Comparison of ENCODE assay signal across 10 cellular contexts in the genomic region with DNA sequence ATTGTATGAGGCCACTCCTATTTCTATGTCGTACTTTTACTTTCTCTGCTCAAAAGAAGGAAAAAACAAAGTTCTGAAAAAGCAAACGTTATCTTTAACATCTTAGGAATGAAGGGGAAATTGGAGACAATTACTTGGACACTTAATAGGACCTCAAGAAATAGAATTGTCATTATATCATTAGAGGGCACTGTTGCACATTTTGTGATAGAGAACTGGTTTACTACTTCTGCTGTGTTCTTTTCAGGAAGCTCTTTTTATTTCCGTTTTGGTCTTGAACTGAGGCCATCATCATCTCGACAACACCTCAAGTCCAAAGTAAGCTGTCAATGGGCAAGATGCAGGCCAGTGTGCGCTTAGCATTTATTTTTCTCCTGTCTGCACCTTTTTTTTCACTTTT. TPM values are rescaled to one million over a fixed set of nuclear protein-coding genes. Genes with fewer than 3 reads are reported as not detected.
DNase-seq lines count a peak whose midpoint lies in the region; ATAC-seq and TF ChIP-seq lines count a peak whose summit lies in the region.
"Had no signal": no experiment of that assay in that cellular context is flagged by ENCODE, and none has a peak within 500 bp of the region (broad histone marks: within the 10 kb centered on the region; RNA-seq: fewer than 3 reads in every experiment).

No MANE protein-coding gene starts in this region.

- H3K27ac ChIP-seq in A673 (ENCODE audit: low read depth, low read length, poor library complexity, severe bottlenecking) (no peak overlapping the region), RWPE2 (ENCODE audit: poor library complexity, severe bottlenecking) (no peak overlapping the region)

- peak; percentile 32; the same call in 1 of the 2 replicates for TF ChIP-seq CTCF in A673 (conservative IDR thresholded peaks at IDR 0.05; ENCODE audit: low read depth, low read length)
- peak; percentile 29 for TF ChIP-seq CTCF in GM12873 (IDR thresholded peaks at IDR 0.05; ENCODE audit: insufficient read depth, low read depth, low read length, missing control alignments)
- peak; percentile 38 for TF ChIP-seq CTCF in RWPE2 (IDR thresholded peaks at IDR 0.05; ENCODE audit: poor library complexity, severe bottlenecking)
- TF ChIP-seq CTCF in epithelial cell of proximal tubule (conservative IDR thresholded peaks at IDR 0.05; ENCODE audit: low read depth, low read length): peak; percentile 12

- H3K9me3 ChIP-seq in A673 (ENCODE audit: low read depth, low read length, poor library complexity, severe bottlenecking) (no peaks in the 10 kb centered on the region), RWPE2 (ENCODE audit: severe bottlenecking) (no peaks in the 10 kb centered on the region)

- H3K27me3 ChIP-seq in A673 (replicated peaks; ENCODE audit: insufficient read depth, low read depth, low read length, poor library complexity): no peaks in the 10 kb centered on the region
- H3K27me3 ChIP-seq in RWPE2 (ENCODE audit: insufficient read depth, poor library complexity, severe bottlenecking): no peaks in the 10 kb centered on the region
- H3K27me3 ChIP-seq in H7 (ENCODE audit: control insufficient read depth, insufficient read depth, low read length): no peaks in the 10 kb centered on the region

- ATAC-seq in RWPE2 (ENCODE audit: low read depth) (no peak), GM21447 (IDR thresholded peaks at IDR 0.05; ENCODE audit: unreplicated experiment) (no peak), GM18517 (IDR thresholded peaks at IDR 0.05; ENCODE audit: unreplicated experiment) (no peak), HG03354 (IDR thresholded peaks at IDR 0.05; ENCODE audit: poor library complexity, severe bottlenecking, unreplicated experiment) (no peak)

- intact Hi-C loops in A673 (cut with micrococcal nuclease; ENCODE audit: unreplicated experiment): no loop called here

- H3K4me1 ChIP-seq in A673 (ENCODE audit: insufficient read depth, low read length, poor library complexity, severe bottlenecking): no peaks in the 10 kb centered on the region
- H3K4me1 ChIP-seq in RWPE2 (ENCODE audit: insufficient read depth, poor library complexity, severe bottlenecking): peaks cover 3% of the 10 kb centered on the region

- DNase-seq in A673 (ENCODE audit: low spot score): no peak
- no peak for DNase-seq in RWPE2 (ENCODE audit: low spot score)
- no peak for DNase-seq in epithelial cell of proximal tubule (ENCODE audit: low read depth)
- no peak for DNase-seq in H7
- DNase-seq: Calu3, NCI-H1930 had no signal

- POLR2A ChIA-PET in A673 (lab: Charles Lee; ENCODE audit: low non-redundant PET): no interaction called here

- peaks cover 51% of the 10 kb centered on the region for H3K36me3 ChIP-seq in A673 (ENCODE audit: insufficient read depth, low read length, poor library complexity, severe bottlenecking)
- H3K36me3 ChIP-seq in RWPE2 (ENCODE audit: low read depth): peaks cover 78% of the 10 kb centered on the region
- H3K36me3 ChIP-seq in H7 (replicated peaks; ENCODE audit: control insufficient read depth, insufficient read depth, low read length): peaks cover 21% of the 10 kb centered on the region

- CTCF ChIA-PET in A673 (lab: Charles Lee): interaction anchor here (0.6 kb wide), 1 partner anchor 39 kb away, joined by 4 read pairs; no protein-coding TSS in a partner anchor

- no TSS peak for BruUV-seq in A673 (replicated peaks; lab: Mats Ljungman, UMichigan)

- H3K4me3 ChIP-seq in A673 (ENCODE audit: low read depth, low read length, poor library complexity, severe bottlenecking) (no peak overlapping the region), RWPE2 (ENCODE audit: severe bottlenecking) (no peak overlapping the region), epithelial cell of proximal tubule (ENCODE audit: low read depth, low read length) (no peak overlapping the region), H7 (ENCODE audit: insufficient read depth, low read depth, low read length) (no peak overlapping the region)

RNA-seq across cellular contexts. Expression of a gene that starts 14.6 kb away (rescaled TPM):
- 68.6 and 82.4 TPM in 2 replicates for total RNA-seq in A673 (2021)
- 49.5 and 57.6 TPM in 2 replicates for total RNA-seq in epithelial cell of proximal tubule
- 78.7 and 98.2 TPM in 2 replicates for total RNA-seq in H7 (2014; rRNA removed; shearing (Covaris generic))

RNA-seq across cellular contexts. Expression of a gene that starts 14.9 kb away (rescaled TPM):
- total RNA-seq in A673 (2021): 518 and 571 TPM in 2 replicates
- total RNA-seq in epithelial cell of proximal tubule: 65.9 and 168 TPM in 2 replicates
- 222 and 313 TPM in 2 replicates for total RNA-seq in H7 (2014; rRNA removed; shearing (Covaris generic))

RNA-seq across cellular contexts. Expression of a gene that starts 54.4 kb away (rescaled TPM):
- 11.2 and 14.8 TPM in 2 replicates for total RNA-seq in A673 (2021)
- total RNA-seq in epithelial cell of proximal tubule: 13.3 and 21.8 TPM in 2 replicates
- total RNA-seq in H7 (2014; rRNA removed; shearing (Covaris generic)): 11.2 and 13.7 TPM in 2 replicates
